ENCODE assay signal across 8 cellular contexts in the genomic region with DNA sequence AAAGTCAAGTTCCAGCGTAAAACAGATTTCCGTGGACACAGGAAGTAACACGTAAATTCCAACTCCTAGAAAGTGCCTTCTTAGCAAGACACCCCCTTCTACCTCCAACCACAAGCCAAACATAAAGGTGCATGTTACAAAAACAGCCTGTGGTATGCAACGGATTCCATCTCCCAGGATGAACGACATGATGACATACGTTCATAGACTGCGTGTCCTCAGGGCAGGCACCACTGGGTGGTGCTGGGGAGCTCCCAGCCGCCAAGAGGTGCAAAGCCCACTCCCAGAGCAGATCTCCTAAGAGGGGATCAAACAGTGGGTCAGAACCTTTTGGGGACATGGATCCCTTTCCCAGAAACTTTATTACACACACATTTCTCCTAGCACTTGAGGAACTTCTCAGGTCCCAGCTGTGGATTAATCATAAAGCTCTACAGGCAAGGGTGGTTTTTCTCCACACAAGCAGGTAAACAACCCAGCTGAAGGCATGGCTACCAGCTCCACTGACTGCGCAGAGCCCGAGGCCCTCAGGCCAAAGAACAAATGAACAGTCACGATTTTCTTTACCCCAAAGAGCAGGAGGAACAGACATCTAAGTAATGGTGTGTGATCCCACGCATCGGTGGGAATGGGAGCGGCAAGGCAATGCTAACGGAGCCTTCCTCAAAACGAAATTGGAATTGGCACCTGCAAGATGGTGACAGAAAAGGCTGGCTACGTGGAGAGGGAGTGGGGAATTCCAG. TPM values are rescaled to one million over a fixed set of nuclear protein-coding genes. Genes with fewer than 3 reads are reported as not detected.
DNase-seq lines count a peak whose midpoint lies in the region; ATAC-seq and TF ChIP-seq lines count a peak whose summit lies in the region.

No MANE protein-coding gene starts in this region.

- peaks cover 8% of the 10 kb centered on the region for H3K36me3 Mint-ChIP-seq in osteocyte (ENCODE audit: unreplicated experiment)

- peak overlapping the region; percentile 40 for H3K4me3 Mint-ChIP-seq in osteocyte (ENCODE audit: unreplicated experiment)

- H3K4me1 Mint-ChIP-seq in osteocyte (ENCODE audit: unreplicated experiment) = peaks cover 68% of the 10 kb centered on the region

- H3K27me3 Mint-ChIP-seq in osteocyte (ENCODE audit: unreplicated experiment) = no peaks in the 10 kb centered on the region

- H3K4me1 ChIP-seq in effector memory CD4-positive, alpha-beta T cell (ENCODE audit: control insufficient read depth, insufficient read depth, low read length, poor library complexity, severe bottlenecking) = peaks cover 7% of the 10 kb centered on the region

- peak overlapping the region; percentile 92 for H3K27ac Mint-ChIP-seq in osteocyte (ENCODE audit: unreplicated experiment)

- no peaks in the 10 kb centered on the region for H3K9me3 Mint-ChIP-seq in osteocyte (ENCODE audit: unreplicated experiment)

- H3K27me3 ChIP-seq in effector memory CD4-positive, alpha-beta T cell (replicated peaks; ENCODE audit: control insufficient read depth, insufficient read depth, low read length, poor library complexity, severe bottlenecking) = no peaks in the 10 kb centered on the region

- H3K9me3 ChIP-seq in effector memory CD4-positive, alpha-beta T cell (ENCODE audit: control insufficient read depth, low read length) = no peaks in the 10 kb centered on the region

- peaks cover 10% of the 10 kb centered on the region for H3K36me3 ChIP-seq in effector memory CD4-positive, alpha-beta T cell (ENCODE audit: control insufficient read depth, insufficient read depth, low read length)

- DNase-seq in D341Med (ENCODE audit: low spot score) = peak; percentile 52
- peak; percentile 34 for DNase-seq in NCI-H82 treated with DMSO at 0.1 percent for 48 hours (lab: John Stamatoyannopoulos, UW; ENCODE audit: unreplicated experiment)
- no peak for DNase-seq in epithelial cell of esophagus (ENCODE audit: low read depth)
- no peak for DNase-seq in osteocyte (ENCODE audit: extremely low spot score, unreplicated experiment)
- no peak for DNase-seq in effector memory CD4-positive, alpha-beta T cell
- no peak for DNase-seq in putamen (ENCODE audit: low spot score)

- no peak overlapping the region for H3K4me3 ChIP-seq in epithelial cell of esophagus (ENCODE audit: low read length)
- H3K4me3 ChIP-seq in effector memory CD4-positive, alpha-beta T cell (ENCODE audit: insufficient read depth, low read depth, low read length, poor library complexity, severe bottlenecking) = no peak overlapping the region

- ATAC-seq in HG02763 (IDR thresholded peaks at IDR 0.05; ENCODE audit: unreplicated experiment) (no peak), GM21786 (IDR thresholded peaks at IDR 0.05; ENCODE audit: unreplicated experiment) (no peak)

- TF ChIP-seq CTCF in epithelial cell of esophagus (IDR thresholded peaks at IDR 0.05; ENCODE audit: insufficient read depth, low read depth, low read length, missing control alignments) (peak; percentile 32), osteocyte (IDR thresholded peaks at IDR 0.05) (peak; percentile 37)

- H3K27ac ChIP-seq in effector memory CD4-positive, alpha-beta T cell (ENCODE audit: insufficient read depth, low read length, poor library complexity, severe bottlenecking) = no peak overlapping the region

RNA-seq across cellular contexts. Expression of a gene that starts 13.8 kb away (rescaled TPM):
- 1,262 and 1,314 TPM in 2 replicates for total RNA-seq in osteocyte

Comparison
In these comparisons a context has a peak if more than half of its experiments do, and no peak if none do; other contexts are left out.
1. DNase-seq: peak in D341Med (single experiment) and NCI-H82 treated with DMSO at 0.1 percent for 48 hours (single experiment); none in epithelial cell of esophagus (single experiment), osteocyte (single experiment), effector memory CD4-positive, alpha-beta T cell (0 of 3) and putamen (single experiment).